ENCODE assay signal across 7 cellular contexts in the genomic region with DNA sequence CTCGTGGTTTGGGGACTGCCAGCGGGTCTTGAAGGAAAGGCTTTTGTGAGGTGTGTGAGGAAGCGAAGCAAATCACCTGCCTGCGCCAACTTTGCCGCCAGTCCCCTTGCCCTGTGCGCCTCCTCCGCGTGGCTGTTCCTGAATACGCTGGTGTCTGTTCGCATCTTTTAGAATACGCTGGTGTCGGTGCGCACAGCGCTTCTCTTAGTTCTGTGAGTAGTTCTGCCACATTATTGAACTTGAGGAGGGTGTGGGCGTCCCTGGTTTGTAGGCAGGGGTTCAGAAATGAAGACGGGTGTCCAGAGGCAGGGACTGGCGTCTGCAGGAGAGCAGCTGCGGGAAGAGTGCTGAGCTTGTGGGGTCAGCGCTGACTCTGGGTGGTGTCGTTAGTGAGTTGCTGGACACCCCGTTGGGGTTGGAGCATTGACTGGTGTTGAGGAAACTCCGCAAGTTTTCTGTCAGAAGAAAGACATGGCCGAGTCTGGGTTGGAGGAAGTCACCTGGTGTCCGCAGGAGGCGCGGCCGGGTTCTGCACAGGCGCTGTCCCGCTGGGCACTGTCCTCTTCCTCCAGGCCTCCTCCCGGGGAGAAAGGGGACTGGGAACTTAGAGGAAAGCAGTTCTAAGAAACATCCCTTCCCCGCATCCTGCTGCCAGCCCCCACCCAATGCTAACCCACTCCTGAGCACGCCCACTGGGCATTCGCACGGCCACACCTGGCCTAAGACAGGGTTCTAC. TPM values are rescaled to one million over a fixed set of nuclear protein-coding genes. Genes with fewer than 3 reads are reported as not detected.
DNase-seq lines count a peak whose midpoint lies in the region; ATAC-seq and TF ChIP-seq lines count a peak whose summit lies in the region.

No MANE protein-coding gene starts in this region.

- H3K4me1 ChIP-seq in NT2/D1 (ENCODE audit: insufficient read depth, insufficient read length) (no peaks in the 10 kb centered on the region), iPS-15b (ENCODE audit: control insufficient read depth, insufficient read depth, low read length) (peaks cover 2% of the 10 kb centered on the region), skeletal muscle satellite cell (ENCODE audit: control insufficient read depth, insufficient read depth, low read length) (peaks cover 6% of the 10 kb centered on the region)

- CTCF ChIA-PET in GM10248 (lab: Yijun Ruan, JAX) = interaction anchor here (0.8 to 2.4 kb wide), 5 partner anchors 14 to 618 kb away, joined by 3 to 7 read pairs (median 3); no protein-coding TSS in a partner anchor

- DNase-seq in GM10248 (ENCODE audit: extremely low spot score) (peak; percentile 60), NT2/D1 (ENCODE audit: low read depth, low spot score) (no peak), mesenteric fat pad (ENCODE audit: low spot score) (no peak)

- TF ChIP-seq CTCF in GM10248 (IDR thresholded peaks at IDR 0.05; ENCODE audit: control extremely low read depth, extremely low read depth, low read depth, missing control alignments) (no peak), brain (conservative IDR thresholded peaks at IDR 0.05) (no peak)

- H3K4me2 ChIP-seq in skeletal muscle satellite cell (ENCODE audit: low read length) = peak overlapping the region; percentile 88

- peaks cover 34% of the 10 kb centered on the region for H3K36me3 Mint-ChIP-seq in brain

- H3K27ac Mint-ChIP-seq in brain = peak overlapping the region; percentile 98 to 100 (median 100)

- peak overlapping the region; percentile 100 for H3K9ac ChIP-seq in NT2/D1 (ENCODE audit: insufficient read length, low read depth)
- H3K9ac ChIP-seq in iPS-15b (ENCODE audit: low read depth, low read length) = peak overlapping the region; percentile 99
- peak overlapping the region; percentile 92 for H3K9ac ChIP-seq in skeletal muscle satellite cell (ENCODE audit: low read depth, low read length)

- H3K4me3 Mint-ChIP-seq in brain = peak overlapping the region; percentile 98 to 100 (median 99)

- peaks cover 13% of the 10 kb centered on the region for H3K4me1 Mint-ChIP-seq in brain

- H3K36me3 ChIP-seq in NT2/D1 (ENCODE audit: insufficient read depth, insufficient read length, low read length) = peaks cover 19% of the 10 kb centered on the region
- peaks cover 11% of the 10 kb centered on the region for H3K36me3 ChIP-seq in iPS-15b (ENCODE audit: control insufficient read depth, insufficient read depth, low read length)
- H3K36me3 ChIP-seq in skeletal muscle satellite cell (ENCODE audit: insufficient read depth, low read length) = peaks cover 14% of the 10 kb centered on the region

- H3K27me3 ChIP-seq in NT2/D1 (ENCODE audit: insufficient read depth, insufficient read length) (no peaks in the 10 kb centered on the region), iPS-15b (ENCODE audit: control insufficient read depth, insufficient read depth, low read length) (no peaks in the 10 kb centered on the region), skeletal muscle satellite cell (ENCODE audit: control insufficient read depth, insufficient read depth, low read length) (no peaks in the 10 kb centered on the region)

- POLR2A ChIA-PET in GM10248 (lab: Yijun Ruan, JAX) = no interaction called here

- H3K9me3 Mint-ChIP-seq in brain = peaks cover 20 to 81% (median 36%) of the 10 kb centered on the region in 5 experiments

- H3K4me3 ChIP-seq in NT2/D1 (ENCODE audit: insufficient read length, low read depth) (peak overlapping the region; percentile 98), iPS-15b (ENCODE audit: low read depth, low read length) (peak overlapping the region; percentile 99), skeletal muscle satellite cell (ENCODE audit: low read length) (peak overlapping the region; percentile 99)

- peak; percentile 13 for ATAC-seq in HG02678 (IDR thresholded peaks at IDR 0.05; ENCODE audit: unreplicated experiment)

- peaks cover 9% of the 10 kb centered on the region; the same call in 1 of the 2 replicates for H3K9me3 ChIP-seq in NT2/D1 (ENCODE audit: insufficient read depth, low read length)
- H3K9me3 ChIP-seq in iPS-15b (ENCODE audit: control insufficient read depth, insufficient read depth, low read length) = no peaks in the 10 kb centered on the region
- H3K9me3 ChIP-seq in skeletal muscle satellite cell (replicated peaks; ENCODE audit: low read length) = peaks cover 16% of the 10 kb centered on the region

- H3K27me3 Mint-ChIP-seq in brain = peaks cover 35% of the 10 kb centered on the region

RNA-seq across cellular contexts. Expression of gene ZNF718, which starts 1.0 kb away (rescaled TPM):
- 4.2 TPM for polyA plus RNA-seq in brain (ENCODE audit: insufficient read depth, low read depth, low replicate concordance)
- 3.5 and 7.4 TPM in 2 replicates for total RNA-seq in skeletal muscle satellite cell (2012; rRNA removed)
- total RNA-seq in mesenteric fat pad = 3.6 TPM
